ENCODE assay signal across 10 cellular contexts in the genomic region with DNA sequence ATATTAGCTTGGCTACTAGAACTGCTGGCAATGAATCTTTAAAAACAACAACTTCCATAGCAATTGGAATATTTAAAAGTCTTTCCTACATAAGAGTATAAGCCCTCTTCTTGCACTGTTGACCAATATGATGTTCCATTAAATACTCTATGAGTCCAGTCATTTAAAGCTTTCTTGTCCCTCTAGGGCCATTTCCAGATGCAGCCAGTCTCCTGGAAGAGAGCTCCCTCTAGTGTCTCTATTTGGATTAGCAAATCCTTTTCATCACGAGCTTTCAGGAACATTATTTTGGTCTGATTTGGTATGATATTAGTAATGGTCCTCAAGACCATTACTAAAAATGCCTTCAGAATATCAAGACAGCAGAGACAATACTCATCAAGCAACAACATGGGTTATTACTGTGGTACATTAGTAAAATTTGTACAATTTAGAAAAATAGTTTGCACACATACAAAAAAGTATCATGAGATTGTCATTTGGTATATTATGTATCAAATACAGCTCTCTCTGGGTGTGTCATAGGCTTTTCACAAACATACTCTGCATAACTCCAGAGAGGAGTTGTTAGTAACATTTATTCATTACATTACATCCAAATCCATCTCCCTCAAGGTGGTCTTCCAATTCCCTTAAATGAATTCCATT.
DNase-seq lines count a peak whose midpoint lies in the region; ATAC-seq, FAIRE-seq and TF ChIP-seq lines count a peak whose summit lies in the region.
"Had no signal": no experiment of that assay in that cellular context is flagged by ENCODE, and none has a peak within 500 bp of the region (broad histone marks: within the 10 kb centered on the region; RNA-seq: fewer than 3 reads in every experiment).

No MANE protein-coding gene starts in this region.

- no peaks in the 10 kb centered on the region for H3K36me3 ChIP-seq in CD8-positive, alpha-beta T cell (ENCODE audit: insufficient read depth, low read length)
- H3K36me3 ChIP-seq in NT2/D1 (ENCODE audit: insufficient read depth, insufficient read length, low read length) (no peaks in the 10 kb centered on the region), neural progenitor cell (no peaks in the 10 kb centered on the region)
- H3K36me3 ChIP-seq: SJSA1 had no signal

- H3K27ac Mint-ChIP-seq in CD8-positive, alpha-beta T cell, result no peak overlapping the region
- no peak overlapping the region for H3K27ac Mint-ChIP-seq in neural progenitor cell
- H3K27ac Mint-ChIP-seq in activated CD4-positive, alpha-beta T cell treated with anti-CD3 and anti-CD28 coated beads, Interleukin-2, amount 10 ng/mL, durations not matched to agents 24 days and 14 days, result no peak overlapping the region
- no peak overlapping the region for H3K27ac Mint-ChIP-seq in effector memory CD8-positive, alpha-beta T cell
- H3K27ac Mint-ChIP-seq: naive thymus-derived CD4-positive, alpha-beta T cell had no signal

- TF ChIP-seq CTCF in CD8-positive, alpha-beta T cell (IDR thresholded peaks at IDR 0.05), result peak; percentile 59
- TF ChIP-seq CTCF in neural progenitor cell (IDR thresholded peaks at IDR 0.05) (peak; percentile 98), omental fat pad (IDR thresholded peaks at IDR 0.05) (peak in 1 of 3 donors; percentile 18)

- no peaks in the 10 kb centered on the region for H3K4me1 ChIP-seq in CD8-positive, alpha-beta T cell (ENCODE audit: insufficient read depth, low read length)
- H3K4me1 ChIP-seq in NT2/D1 (ENCODE audit: insufficient read depth, insufficient read length) (no peaks in the 10 kb centered on the region), neural progenitor cell (no peaks in the 10 kb centered on the region)
- H3K4me1 ChIP-seq: SJSA1 had no signal

- peak; percentile 57 for FAIRE-seq in endometrium (lab: Jason Lieb, UNC)

- no peaks in the 10 kb centered on the region for H3K79me2 ChIP-seq in neural progenitor cell (ENCODE audit: low read depth)

- intact Hi-C loops in CD8-positive, alpha-beta T cell (cut with DNase I, micrococcal nuclease), result loop anchor here in 1 of 2 experiments (2.0 kb wide), 1 partner anchor 366 kb away; no protein-coding TSS in a partner anchor
- intact Hi-C loops in activated CD4-positive, alpha-beta T cell treated with anti-CD3 and anti-CD28 coated beads, Interleukin-2, amount 10 ng/mL, durations not matched to agents 24 days and 14 days (cut with micrococcal nuclease), result loop anchor here (2.0 to 10.0 kb wide), 2 partner anchors 156 to 370 kb away; no protein-coding TSS in a partner anchor

- no peak overlapping the region for H3K27ac ChIP-seq in CD8-positive, alpha-beta T cell (ENCODE audit: low read depth, low read length)
- H3K27ac ChIP-seq in neural progenitor cell, result no peak overlapping the region
- H3K27ac ChIP-seq: SJSA1 had no signal

- no peaks in the 10 kb centered on the region for H3K4me1 Mint-ChIP-seq in CD8-positive, alpha-beta T cell (ENCODE audit: low read depth)
- no peaks in the 10 kb centered on the region for H3K4me1 Mint-ChIP-seq in neural progenitor cell
- no peaks in the 10 kb centered on the region for H3K4me1 Mint-ChIP-seq in activated CD4-positive, alpha-beta T cell treated with anti-CD3 and anti-CD28 coated beads, Interleukin-2, amount 10 ng/mL, durations not matched to agents 24 days and 14 days
- H3K4me1 Mint-ChIP-seq in effector memory CD8-positive, alpha-beta T cell (ENCODE audit: low read depth in 2 of 2), result no peaks in the 10 kb centered on the region
- H3K4me1 Mint-ChIP-seq: naive thymus-derived CD4-positive, alpha-beta T cell had no signal

- H4K20me1 ChIP-seq in neural progenitor cell (ENCODE audit: low read depth), result no peaks in the 10 kb centered on the region

- POLR2A ChIA-PET in CD8-positive, alpha-beta T cell (lab: Charles Lee), result no interaction called here

- ATAC-seq in CD8-positive, alpha-beta T cell, result no peak
- ATAC-seq in GM19395 (IDR thresholded peaks at IDR 0.05; ENCODE audit: unreplicated experiment) (peak; percentile 71), omental fat pad (ENCODE audit: low FRiP score) (no peak)
- no peak for ATAC-seq in effector memory CD8-positive, alpha-beta T cell (replicated peaks)
- ATAC-seq: naive thymus-derived CD4-positive, alpha-beta T cell had no signal

- H3K9me3 Mint-ChIP-seq in CD8-positive, alpha-beta T cell, result peaks cover 3% of the 10 kb centered on the region
- H3K9me3 Mint-ChIP-seq in neural progenitor cell, result peaks cover 6% of the 10 kb centered on the region
- no peaks in the 10 kb centered on the region for H3K9me3 Mint-ChIP-seq in activated CD4-positive, alpha-beta T cell treated with anti-CD3 and anti-CD28 coated beads, Interleukin-2, amount 10 ng/mL, durations not matched to agents 24 days and 14 days
- peaks cover 0 to 2% of the 10 kb centered on the region in 2 donors for H3K9me3 Mint-ChIP-seq in effector memory CD8-positive, alpha-beta T cell

- H3K27me3 ChIP-seq in CD8-positive, alpha-beta T cell (ENCODE audit: insufficient read depth, low read length), result no peaks in the 10 kb centered on the region
- H3K27me3 ChIP-seq in NT2/D1 (ENCODE audit: insufficient read depth, insufficient read length), result no peaks in the 10 kb centered on the region
- H3K27me3 ChIP-seq in neural progenitor cell, result no peaks in the 10 kb centered on the region
- H3K27me3 ChIP-seq: SJSA1 had no signal

- no peak for DNase-seq in CD8-positive, alpha-beta T cell
- DNase-seq in NT2/D1 (ENCODE audit: low read depth, low spot score), result peak; percentile 28
- peak; percentile 65 for DNase-seq in neural progenitor cell (ENCODE audit: low spot score)
- no peak for DNase-seq in activated CD4-positive, alpha-beta T cell treated with anti-CD3 and anti-CD28 coated beads, Interleukin-2, amount 10 ng/mL, durations not matched to agents 24 days and 14 days
- DNase-seq in omental fat pad (ENCODE audit: low spot score), result no peak
- DNase-seq in effector memory CD8-positive, alpha-beta T cell, result no peak

- no peak overlapping the region for H3K4me2 ChIP-seq in neural progenitor cell

- CTCF ChIA-PET in CD8-positive, alpha-beta T cell (lab: Charles Lee), result interaction anchor here (0.7 to 2.0 kb wide), 12 partner anchors 11 to 375 kb away, joined by 3 to 19 read pairs (median 4); no protein-coding TSS in a partner anchor

- H3K4me3 ChIP-seq in CD8-positive, alpha-beta T cell (ENCODE audit: low read depth, low read length), result no peak overlapping the region
- no peak overlapping the region for H3K4me3 ChIP-seq in NT2/D1 (ENCODE audit: insufficient read length, low read depth)
- no peak overlapping the region for H3K4me3 ChIP-seq in neural progenitor cell
- H3K4me3 ChIP-seq: SJSA1 had no signal

- H3F3A ChIP-seq in neural progenitor cell (ENCODE audit: low read depth), result no peaks in the 10 kb centered on the region

- H3K4me3 Mint-ChIP-seq in CD8-positive, alpha-beta T cell, result no peak overlapping the region
- no peak overlapping the region for H3K4me3 Mint-ChIP-seq in neural progenitor cell
- no peak overlapping the region for H3K4me3 Mint-ChIP-seq in activated CD4-positive, alpha-beta T cell treated with anti-CD3 and anti-CD28 coated beads, Interleukin-2, amount 10 ng/mL, durations not matched to agents 24 days and 14 days
- H3K4me3 Mint-ChIP-seq in effector memory CD8-positive, alpha-beta T cell, result no peak overlapping the region
- H3K4me3 Mint-ChIP-seq: naive thymus-derived CD4-positive, alpha-beta T cell had no signal

- H3K36me3 Mint-ChIP-seq in CD8-positive, alpha-beta T cell, result peaks cover 33% of the 10 kb centered on the region
- H3K36me3 Mint-ChIP-seq in neural progenitor cell, result peaks cover 8% of the 10 kb centered on the region
- no peaks in the 10 kb centered on the region for H3K36me3 Mint-ChIP-seq in activated CD4-positive, alpha-beta T cell treated with anti-CD3 and anti-CD28 coated beads, Interleukin-2, amount 10 ng/mL, durations not matched to agents 24 days and 14 days (ENCODE audit: low read depth)
- H3K36me3 Mint-ChIP-seq in effector memory CD8-positive, alpha-beta T cell (ENCODE audit: insufficient read depth), result peaks cover 4% of the 10 kb centered on the region

- H3K27me3 Mint-ChIP-seq in CD8-positive, alpha-beta T cell (ENCODE audit: low read depth), result no peaks in the 10 kb centered on the region
- no peaks in the 10 kb centered on the region for H3K27me3 Mint-ChIP-seq in neural progenitor cell (ENCODE audit: insufficient read depth, low read depth)
- no peaks in the 10 kb centered on the region for H3K27me3 Mint-ChIP-seq in activated CD4-positive, alpha-beta T cell treated with anti-CD3 and anti-CD28 coated beads, Interleukin-2, amount 10 ng/mL, durations not matched to agents 24 days and 14 days
- H3K27me3 Mint-ChIP-seq in effector memory CD8-positive, alpha-beta T cell, result no peaks in the 10 kb centered on the region
- H3K27me3 Mint-ChIP-seq: naive thymus-derived CD4-positive, alpha-beta T cell had no signal

- H3K9ac ChIP-seq in NT2/D1 (ENCODE audit: insufficient read length, low read depth) (no peak overlapping the region), neural progenitor cell (no peak overlapping the region)

- H3K9me3 ChIP-seq in CD8-positive, alpha-beta T cell (ENCODE audit: low read length), result no peaks in the 10 kb centered on the region
- H3K9me3 ChIP-seq in NT2/D1 (ENCODE audit: insufficient read depth, low read length), result no peaks in the 10 kb centered on the region
- H3K9me3 ChIP-seq in neural progenitor cell (ENCODE audit: low read depth), result no peaks in the 10 kb centered on the region
- H3K9me3 ChIP-seq: SJSA1 had no signal

- H2AFZ ChIP-seq in neural progenitor cell (replicated peaks), result no peak overlapping the region

Comparison
In these comparisons a context has a peak if more than half of its experiments do, and no peak if none do; other contexts are left out.
1. DNase-seq: peak in NT2/D1 (single experiment) and neural progenitor cell (single experiment); none in CD8-positive, alpha-beta T cell (0 of 7), activated CD4-positive, alpha-beta T cell treated with anti-CD3 and anti-CD28 coated beads, Interleukin-2, amount 10 ng/mL, durations not matched to agents 24 days and 14 days (single experiment), omental fat pad (single experiment) and effector memory CD8-positive, alpha-beta T cell (0 of 3).